Comparison of ENCODE assay signal across 2 cellular contexts in the genomic region with DNA sequence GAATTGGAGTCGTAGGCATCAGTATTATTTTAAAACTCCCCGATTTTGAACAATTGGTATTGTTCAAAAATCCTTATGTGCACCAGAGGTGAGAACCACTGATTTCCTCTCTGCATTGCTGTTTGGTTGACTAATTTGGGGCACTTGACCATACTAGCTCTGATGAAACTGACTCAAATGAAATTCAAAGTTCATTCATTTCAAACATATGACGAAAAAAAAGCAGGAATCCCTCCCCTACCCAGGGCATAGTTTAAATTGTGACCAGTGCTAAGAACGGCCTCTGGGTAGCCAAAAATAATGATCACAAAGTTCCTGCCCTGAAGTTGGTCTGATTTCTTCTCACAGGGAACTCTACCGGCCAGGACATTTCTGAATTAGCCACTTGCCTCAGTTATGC.
TF ChIP-seq lines count a peak whose summit lies in the region.

No MANE protein-coding gene starts in this region.

TF ChIP-seq in H1, 55 proteins besides CTCF, POLR2A, EP300 and RAD21:
- TF ChIP-seq CBX8 (IDR thresholded peaks at IDR 0.05; ENCODE audit: borderline replicate concordance, low read depth, low read length) (no peak), YY1 (IDR thresholded peaks at IDR 0.05; ENCODE audit: low read depth, low read length) (no peak), JUN (IDR thresholded peaks at IDR 0.05; ENCODE audit: low read depth, low read length) (no peak), CREB1 (IDR thresholded peaks at IDR 0.05) (no peak), BRCA1 (IDR thresholded peaks at IDR 0.05; ENCODE audit: low read depth, low read length) (no peak), CBX5 (IDR thresholded peaks at IDR 0.05; ENCODE audit: low read depth, low read length) (no peak), TCF12 (IDR thresholded peaks at IDR 0.05; ENCODE audit: low read depth, low read length) (no peak), KDM5A (IDR thresholded peaks at IDR 0.05; ENCODE audit: low read length) (no peak), EGR1 (IDR thresholded peaks at IDR 0.05; ENCODE audit: borderline replicate concordance, low read depth, low read length) (no peak), RBBP5 (IDR thresholded peaks at IDR 0.05; ENCODE audit: borderline replicate concordance, low read depth, low read length) (no peak), USF2 (IDR thresholded peaks at IDR 0.05; ENCODE audit: low read length) (no peak), PHF8 (conservative IDR thresholded peaks at IDR 0.05; ENCODE audit: low read depth, low read length) (no peak), RNF2 (IDR thresholded peaks at IDR 0.05; ENCODE audit: borderline replicate concordance, low read depth, low read length, missing control alignments, poor library complexity, severe bottlenecking) (no peak), SAP30 (IDR thresholded peaks at IDR 0.05; ENCODE audit: insufficient read depth, insufficient replicate concordance, low read length) (no peak), NANOG (IDR thresholded peaks at IDR 0.05; ENCODE audit: insufficient read depth, low read depth, low read length, poor library complexity, severe bottlenecking) (no peak)

TF ChIP-seq in HEK293T, 16 proteins besides CTCF, POLR2A, EP300 and RAD21:
- TF ChIP-seq ELF4 (IDR thresholded peaks at IDR 0.05) (no peak), BHLHE40 (IDR thresholded peaks at IDR 0.05; ENCODE audit: borderline replicate concordance) (no peak), LEF1 (IDR thresholded peaks at IDR 0.05; ENCODE audit: borderline replicate concordance) (no peak), TARDBP (IDR thresholded peaks at IDR 0.05) (no peak), NFRKB (IDR thresholded peaks at IDR 0.05) (no peak)
